In genomic region chr17:45244725-45245656, GRCh38 we compare ENCODE assay signal across 1 cellular context.
TF ChIP-seq lines count a peak whose summit lies in the region.

No MANE protein-coding gene starts in this region.

TF ChIP-seq in H1, 55 proteins besides CTCF, POLR2A, EP300 and RAD21:
- TF ChIP-seq TCF12 (IDR thresholded peaks at IDR 0.05; ENCODE audit: low read depth, low read length) (no peak), ATF3 (IDR thresholded peaks at IDR 0.05; ENCODE audit: insufficient read depth, low read depth, low read length) (no peak), SIX5 (IDR thresholded peaks at IDR 0.05; ENCODE audit: low read depth, low read length) (no peak), ZNF274 (IDR thresholded peaks at IDR 0.05; ENCODE audit: borderline replicate concordance, extremely low read depth, low read length) (no peak), USF2 (IDR thresholded peaks at IDR 0.05; ENCODE audit: low read length) (no peak), BACH1 (IDR thresholded peaks at IDR 0.05; ENCODE audit: low read length) (no peak), ATF2 (IDR thresholded peaks at IDR 0.05; ENCODE audit: low read length) (no peak), CBX5 (IDR thresholded peaks at IDR 0.05; ENCODE audit: low read depth, low read length) (no peak), GABPA (IDR thresholded peaks at IDR 0.05; ENCODE audit: borderline replicate concordance, insufficient read depth, low read length) (no peak), GTF2F1 (IDR thresholded peaks at IDR 0.05; ENCODE audit: borderline replicate concordance, low read depth, low read length) (no peak), POLR2AphosphoS5 (IDR thresholded peaks at IDR 0.05; ENCODE audit: low read depth, low read length) (no peak)
TF ChIP-seq in H1: peak in this region for 0.
